ENCODE assay signal across 17 cellular contexts in the genomic region with DNA sequence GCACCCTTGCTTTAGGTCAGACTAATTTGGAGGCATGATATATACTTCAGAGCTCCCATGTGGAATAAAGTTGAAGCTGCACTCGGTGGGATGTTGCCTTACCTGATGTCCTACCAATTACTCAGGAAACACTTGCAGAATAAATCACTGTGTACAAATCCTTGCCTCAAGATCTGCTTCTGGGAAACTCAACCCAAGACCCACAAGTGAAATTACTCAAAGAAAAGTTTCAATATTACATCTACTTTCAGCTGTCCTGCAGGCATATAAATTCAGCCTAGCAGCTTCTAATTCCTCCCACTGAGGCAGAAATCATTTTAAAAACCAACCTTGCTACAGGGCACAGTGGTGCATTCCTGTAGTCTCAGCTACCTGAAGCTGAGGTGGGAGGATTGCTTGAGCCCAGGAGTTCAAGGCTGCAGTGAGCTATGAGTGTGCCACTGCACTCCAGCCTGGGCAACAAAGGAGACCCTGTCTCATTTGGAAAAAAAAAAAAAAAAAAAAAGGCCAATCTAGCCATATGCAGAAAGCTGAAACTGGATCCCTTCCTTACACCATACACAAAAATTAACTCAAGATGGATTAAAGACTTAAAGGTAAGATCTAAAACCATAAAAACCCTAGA. TPM values are rescaled to one million over a fixed set of nuclear protein-coding genes. Genes with fewer than 3 reads are reported as not detected.
"Had no signal": no experiment of that assay in that cellular context is flagged by ENCODE, and none has a peak within 500 bp of the region (broad histone marks: within the 10 kb centered on the region; RNA-seq: fewer than 3 reads in every experiment).

No MANE protein-coding gene starts in this region.

- DNase-seq: activated CD4-positive, alpha-beta T cell treated with anti-CD3 and anti-CD28 coated beads for 1 hour; activated CD4-positive, alpha-beta T cell treated with anti-CD3 and anti-CD28 coated beads, Interleukin-2, amount 50 U/mL, for 48 hours; activated CD8-positive, alpha-beta memory T cell treated with anti-CD3 and anti-CD28 coated beads, Interleukin-2, amount 10 ng/mL, durations not matched to agents 7 days and 5 days; activated effector memory CD4-positive, alpha-beta T cell treated with Interleukin-2 at 50 U/mL for 16 hours; activated T-cell treated with anti-CD3 and anti-CD28 coated beads, Interleukin-2, amount 50 U/mL, for 24 hours; amniotic stem cell; effector memory CD4-positive, alpha-beta T cell; heart right ventricle; left ventricle myocardium inferior; mesendoderm; ovary had no signal

- H3K4me1 ChIP-seq: heart right ventricle, left ventricle myocardium inferior had no signal

- H3K27ac Mint-ChIP-seq: activated CD8-positive, alpha-beta memory T cell treated with anti-CD3 and anti-CD28 coated beads, Interleukin-2, amount 10 ng/mL, durations not matched to agents 7 days and 5 days; activated naive CD4-positive, alpha-beta T cell treated with anti-CD3 and anti-CD28 coated beads, Interleukin-2, amount 50 U/mL, for 72 hours; activated T-cell treated with anti-CD3 and anti-CD28 coated beads, Interleukin-2, amount 50 U/mL, for 24 hours; brain had no signal

- H3K4me1 Mint-ChIP-seq: central memory CD8-positive, alpha-beta T cell had no signal

- H3K27ac ChIP-seq: heart right ventricle, left ventricle myocardium inferior, ovary, skin epidermis had no signal

- H3K9me3 Mint-ChIP-seq: activated naive CD4-positive, alpha-beta T cell treated with anti-CD3 and anti-CD28 coated beads, Interleukin-2, amount 50 U/mL, for 72 hours; activated T-cell treated with anti-CD3 and anti-CD28 coated beads, Interleukin-2, amount 50 U/mL, for 24 hours; central memory CD8-positive, alpha-beta T cell had no signal

- H3K9me3 ChIP-seq: heart right ventricle, left ventricle myocardium inferior, ovary had no signal

- H3K27me3 ChIP-seq: ovary had no signal

- H3K36me3 Mint-ChIP-seq: activated CD8-positive, alpha-beta memory T cell treated with anti-CD3 and anti-CD28 coated beads, Interleukin-2, amount 10 ng/mL, durations not matched to agents 7 days and 5 days; activated naive CD4-positive, alpha-beta T cell treated with anti-CD3 and anti-CD28 coated beads, Interleukin-2, amount 50 U/mL, for 72 hours; brain had no signal

- ATAC-seq: activated CD8-positive, alpha-beta memory T cell treated with anti-CD3 and anti-CD28 coated beads, Interleukin-2, amount 10 ng/mL, durations not matched to agents 7 days and 5 days; activated naive CD4-positive, alpha-beta T cell treated with anti-CD3 and anti-CD28 coated beads, Interleukin-2, amount 50 U/mL, for 72 hours; heart right ventricle had no signal

- H3K4me3 Mint-ChIP-seq: activated CD8-positive, alpha-beta memory T cell treated with anti-CD3 and anti-CD28 coated beads, Interleukin-2, amount 10 ng/mL, durations not matched to agents 7 days and 5 days; activated T-cell treated with anti-CD3 and anti-CD28 coated beads, Interleukin-2, amount 50 U/mL, for 24 hours; brain; central memory CD8-positive, alpha-beta T cell; neural crest cell had no signal

- H3K4me3 ChIP-seq: heart right ventricle, left ventricle myocardium inferior, ovary, skin epidermis had no signal

RNA-seq across cellular contexts. Expression of a gene that starts 20.7 kb away (rescaled TPM):
- total RNA-seq: activated CD8-positive, alpha-beta memory T cell treated with anti-CD3 and anti-CD28 coated beads, Interleukin-2, amount 10 ng/mL, durations not matched to agents 7 days and 5 days; fibroblast of lung; left ventricle myocardium inferior had no signal
- polyA plus RNA-seq: heart right ventricle had no signal
